ENCODE assay signal across 1 cellular context in the genomic region with DNA sequence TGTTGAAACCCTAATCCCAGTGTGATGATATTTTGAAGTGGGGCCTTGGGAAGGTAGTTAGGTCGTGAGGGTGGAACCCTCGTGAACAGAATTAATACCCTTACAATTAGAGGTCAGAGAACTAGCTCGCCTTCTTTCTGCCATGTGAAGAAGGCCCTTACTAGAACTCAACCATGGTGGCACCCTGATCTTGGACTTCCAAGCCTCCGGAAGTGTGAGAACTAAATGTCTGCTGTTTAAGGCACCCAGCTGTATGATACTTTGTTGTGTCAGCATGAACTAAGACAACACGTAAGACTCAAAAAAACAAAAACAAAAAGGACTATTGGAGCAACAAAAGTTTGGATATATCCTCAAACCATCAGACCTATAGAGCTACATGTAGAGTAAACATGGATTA.
TF ChIP-seq lines count a peak whose summit lies in the region.

No MANE protein-coding gene starts in this region.

TF ChIP-seq in HepG2, 621 proteins besides CTCF, POLR2A, EP300 and RAD21:
- TF ChIP-seq RBM22 (optimal IDR thresholded peaks at IDR 0.05; ENCODE audit: low read length) (peak; percentile 94), PHB2 (IDR thresholded peaks at IDR 0.05; ENCODE audit: partially characterized antibody) (no peak)
